ENCODE assay signal across 11 cellular contexts in genomic region chr2:127149384-127149783, GRCh38. TPM values are rescaled to one million over a fixed set of nuclear protein-coding genes. Genes with fewer than 3 reads are reported as not detected.
A peak's percentile ranks its signal among the peaks of the same experiment; 100 is the strongest.
DNase-seq lines count a peak whose midpoint lies in the region; ATAC-seq and TF ChIP-seq lines count a peak whose summit lies in the region.
"Had no signal": no experiment of that assay in that cellular context is flagged by ENCODE, and none has a peak within 500 bp of the region (broad histone marks: within the 10 kb centered on the region; RNA-seq: fewer than 3 reads in every experiment).

No MANE protein-coding gene starts in this region.

- H3K4me3 Mint-ChIP-seq in activated CD8-positive, alpha-beta T cell treated with anti-CD3 and anti-CD28 coated beads, Interleukin-2, amount 10 ng/mL, durations not matched to agents 7 days and 5 days: no peak overlapping the region

- H4K20me1 ChIP-seq in smooth muscle cell (ENCODE audit: low read depth): no peaks in the 10 kb centered on the region

- H3K9ac ChIP-seq in SK-N-MC (ENCODE audit: insufficient read length): no peak overlapping the region
- no peak overlapping the region for H3K9ac ChIP-seq in smooth muscle cell (ENCODE audit: low read depth)

- no peak overlapping the region for H3K27ac ChIP-seq in SK-N-MC
- H3K27ac ChIP-seq in smooth muscle cell (ENCODE audit: low read depth): peak overlapping the region; percentile 83
- H3K27ac ChIP-seq: heart right ventricle had no signal

- H3K4me1 ChIP-seq in smooth muscle cell (ENCODE audit: low read depth): peaks cover 7% of the 10 kb centered on the region

- no peak for ATAC-seq in activated CD8-positive, alpha-beta T cell treated with anti-CD3 and anti-CD28 coated beads, Interleukin-2, amount 10 ng/mL, durations not matched to agents 7 days and 5 days
- ATAC-seq in GM18868 (IDR thresholded peaks at IDR 0.05; ENCODE audit: unreplicated experiment): no peak
- ATAC-seq in HG02973 (IDR thresholded peaks at IDR 0.05; ENCODE audit: unreplicated experiment): no peak
- ATAC-seq: heart right ventricle had no signal

- 68% methylated on average over 4 of the region's 4 CpGs for WGBS in smooth muscle cell (ENCODE audit: low lambda C conversion rate)

- no peak overlapping the region for H3K27ac Mint-ChIP-seq in activated CD8-positive, alpha-beta T cell treated with anti-CD3 and anti-CD28 coated beads, Interleukin-2, amount 10 ng/mL, durations not matched to agents 7 days and 5 days

- H3K27me3 Mint-ChIP-seq in activated CD8-positive, alpha-beta T cell treated with anti-CD3 and anti-CD28 coated beads, Interleukin-2, amount 10 ng/mL, durations not matched to agents 7 days and 5 days (ENCODE audit: low read depth): no peaks in the 10 kb centered on the region

- DNase-seq in GM04504 (ENCODE audit: low read depth) (peak; percentile 91), SK-N-MC (ENCODE audit: low read depth, low spot score) (peak; percentile 3), fibroblast of pulmonary artery (ENCODE audit: low read depth) (peak; percentile 90), smooth muscle cell (lab: John Stamatoyannopoulos, UW; ENCODE audit: unreplicated experiment) (no peak)
- DNase-seq in activated CD8-positive, alpha-beta T cell treated with anti-CD3 and anti-CD28 coated beads, Interleukin-2, amount 10 ng/mL, durations not matched to agents 7 days and 5 days: no peak
- DNase-seq: activated CD4-positive, alpha-beta T cell treated with anti-CD3 and anti-CD28 coated beads, Interleukin-2, amount 50 U/mL, for 48 hours; cortex of kidney; DMS153; heart right ventricle had no signal

- no peaks in the 10 kb centered on the region for H3K36me3 Mint-ChIP-seq in activated CD8-positive, alpha-beta T cell treated with anti-CD3 and anti-CD28 coated beads, Interleukin-2, amount 10 ng/mL, durations not matched to agents 7 days and 5 days (ENCODE audit: low read depth)

- no peaks in the 10 kb centered on the region for H3K27me3 ChIP-seq in smooth muscle cell (ENCODE audit: low read depth)

- peaks cover 11% of the 10 kb centered on the region for H3F3A ChIP-seq in smooth muscle cell (ENCODE audit: low read depth)

- H3K4me3 ChIP-seq in SK-N-MC (no peak overlapping the region), fibroblast of pulmonary artery (replicated peaks; ENCODE audit: low read depth, low read length) (no peak overlapping the region), smooth muscle cell (no peak overlapping the region)
- H3K4me3 ChIP-seq: heart right ventricle had no signal

- H2AFZ ChIP-seq in smooth muscle cell (ENCODE audit: low read depth): no peak overlapping the region

- POLR2A ChIA-PET in activated CD8-positive, alpha-beta T cell treated with anti-CD3 and anti-CD28 coated beads, Interleukin-2, amount 10 ng/mL, durations not matched to agents 7 days and 5 days (lab: Charles Lee): no interaction called here

- H3K79me2 ChIP-seq in smooth muscle cell (ENCODE audit: low read depth): no peaks in the 10 kb centered on the region

- no peaks in the 10 kb centered on the region for H3K9me3 Mint-ChIP-seq in activated CD8-positive, alpha-beta T cell treated with anti-CD3 and anti-CD28 coated beads, Interleukin-2, amount 10 ng/mL, durations not matched to agents 7 days and 5 days (ENCODE audit: insufficient read depth)

- H3K4me1 Mint-ChIP-seq in activated CD8-positive, alpha-beta T cell treated with anti-CD3 and anti-CD28 coated beads, Interleukin-2, amount 10 ng/mL, durations not matched to agents 7 days and 5 days (ENCODE audit: low read depth): no peaks in the 10 kb centered on the region

- no peak overlapping the region for H3K4me2 ChIP-seq in smooth muscle cell

- H3K9me3 ChIP-seq in SK-N-MC (ENCODE audit: low read depth, low read length) (no peaks in the 10 kb centered on the region), smooth muscle cell (replicated peaks; ENCODE audit: low read depth) (peaks cover 7% of the 10 kb centered on the region)

- no peak for TF ChIP-seq CTCF in fibroblast of pulmonary artery (IDR thresholded peaks at IDR 0.05; ENCODE audit: low read length, missing control alignments)
- TF ChIP-seq CTCF in smooth muscle cell (IDR thresholded peaks at IDR 0.05; ENCODE audit: borderline replicate concordance, insufficient read depth, poor library complexity, severe bottlenecking): no peak

- H3K36me3 ChIP-seq in SK-N-MC (ENCODE audit: insufficient read depth, low read length): no peaks in the 10 kb centered on the region
- H3K36me3 ChIP-seq in smooth muscle cell (ENCODE audit: low read depth): no peaks in the 10 kb centered on the region
- H3K36me3 ChIP-seq: heart right ventricle had no signal

- CTCF ChIA-PET in activated CD8-positive, alpha-beta T cell treated with anti-CD3 and anti-CD28 coated beads, Interleukin-2, amount 10 ng/mL, durations not matched to agents 7 days and 5 days (lab: Charles Lee): no interaction called here

RNA-seq across cellular contexts. Expression of gene BIN1, which starts 42.4 kb away (rescaled TPM):
- total RNA-seq in smooth muscle cell: 20.0 and 25.4 TPM in 2 replicates
- 31.9 and 32.4 TPM in 2 replicates for polyA plus RNA-seq in smooth muscle cell
- total RNA-seq in activated CD8-positive, alpha-beta T cell treated with anti-CD3 and anti-CD28 coated beads, Interleukin-2, amount 10 ng/mL, durations not matched to agents 7 days and 5 days: 100 to 1,000 TPM; 125 to 127 TPM

Comparison
In these comparisons a context has a peak if more than half of its experiments do, and no peak if none do; other contexts are left out.
1. DNase-seq: peak in GM04504 (single experiment), SK-N-MC (single experiment) and fibroblast of pulmonary artery (single experiment); none in smooth muscle cell (single experiment) and activated CD8-positive, alpha-beta T cell treated with anti-CD3 and anti-CD28 coated beads, Interleukin-2, amount 10 ng/mL, durations not matched to agents 7 days and 5 days (single experiment).